Comparison of ENCODE assay signal across 34 cellular contexts in genomic region chr1:63054184-63054583, GRCh38.
"Had no signal": no experiment of that assay in that cellular context is flagged by ENCODE, and none has a peak within 500 bp of the region (broad histone marks: within the 10 kb centered on the region; RNA-seq: fewer than 3 reads in every experiment).

No MANE protein-coding gene starts in this region.

- ATAC-seq: activated CD8-positive, alpha-beta T cell treated with anti-CD3 and anti-CD28 coated beads for 36 hours; activated naive CD8-positive, alpha-beta T cell treated with anti-CD3 and anti-CD28 coated beads, Interleukin-2, amount 50 U/mL, for 24 hours had no signal

- FAIRE-seq: bronchial epithelial cell had no signal

- H3K27me3 ChIP-seq: ascending aorta, cardiac muscle cell had no signal

- H3K4me3 Mint-ChIP-seq: activated B cell treated with CpG ODN at 0.5 μM for 24 hours; activated CD4-positive, alpha-beta memory T cell treated with anti-CD3 and anti-CD28 coated beads for 36 hours; activated CD4-positive, alpha-beta T cell treated with anti-CD3 and anti-CD28 coated beads, Interleukin-2, amount 10 ng/mL, durations not matched to agents 24 days and 14 days; activated CD8-positive, alpha-beta T cell treated with anti-CD3 and anti-CD28 coated beads for 36 hours; activated naive CD4-positive, alpha-beta T cell treated with anti-CD3 and anti-CD28 coated beads, Interleukin-2, amount 10 ng/mL, durations not matched to agents 7 days and 5 days; activated naive CD4-positive, alpha-beta T cell treated with anti-CD3 and anti-CD28 coated beads, Interleukin-2, amount 50 U/mL, for 24 hours; activated naive CD8-positive, alpha-beta T cell; activated naive CD8-positive, alpha-beta T cell treated with anti-CD3 and anti-CD28 coated beads, Interleukin-2, amount 10 ng/mL, durations not matched to agents 7 days and 5 days; activated naive CD8-positive, alpha-beta T cell treated with anti-CD3 and anti-CD28 coated beads, Interleukin-2, amount 50 U/mL, for 24 hours; activated T-cell treated with anti-CD3 and anti-CD28 coated beads, Interleukin-2, amount 50 U/mL, for 24 hours; brain; central memory CD8-positive, alpha-beta T cell; T-helper 1 cell treated with Interleukin-12 subunit alpha and Interleukin-12 subunit beta and Interleukin-4 antibody, amounts not matched to agents 30 μg/mL and 1 μg/mL, for 36 hours; T-helper 2 cell treated with Interferon-gamma antibody and Interleukin-4, amounts not matched to agents 5 μg/mL and 100 μg/mL, for 36 hours had no signal

- H3K27me3 Mint-ChIP-seq: activated naive CD4-positive, alpha-beta T cell treated with anti-CD3 and anti-CD28 coated beads, Interleukin-2, amount 50 U/mL, for 24 hours had no signal

- H3K4me1 ChIP-seq: ascending aorta had no signal

- H3K36me3 Mint-ChIP-seq: activated CD4-positive, alpha-beta memory T cell treated with anti-CD3 and anti-CD28 coated beads for 36 hours; activated naive CD4-positive, alpha-beta T cell treated with anti-CD3 and anti-CD28 coated beads, Interleukin-2, amount 10 ng/mL, durations not matched to agents 7 days and 5 days; activated naive CD4-positive, alpha-beta T cell treated with anti-CD3 and anti-CD28 coated beads, Interleukin-2, amount 50 U/mL, for 24 hours; activated naive CD8-positive, alpha-beta T cell; activated naive CD8-positive, alpha-beta T cell treated with anti-CD3 and anti-CD28 coated beads, Interleukin-2, amount 10 ng/mL, durations not matched to agents 7 days and 5 days; brain had no signal

- H3K4me3 ChIP-seq: ascending aorta, cardiac muscle cell had no signal

- H3K27ac ChIP-seq: ascending aorta, cardiac muscle cell, VCaP had no signal

- DNase-seq: activated B cell treated with CpG ODN at 0.5 μM for 24 hours; activated CD4-positive, alpha-beta memory T cell treated with anti-CD3 and anti-CD28 coated beads for 36 hours; activated CD4-positive, alpha-beta T cell treated with anti-CD3 and anti-CD28 coated beads for 4 hours; activated CD4-positive, alpha-beta T cell treated with anti-CD3 and anti-CD28 coated beads, Interleukin-2, amount 10 ng/mL, durations not matched to agents 24 days and 14 days; activated CD4-positive, alpha-beta T cell treated with anti-CD3 and anti-CD28 coated beads, Interleukin-2, amount 50 U/mL, for 1 hour; activated CD4-positive, alpha-beta T cell treated with anti-CD3 and anti-CD28 coated beads, Interleukin-2, amount 50 U/mL, for 4 hours; activated CD4-positive, CD25-positive, alpha-beta regulatory T cell treated with anti-CD3 and anti-CD28 coated beads, Interleukin-2, amount 50 U/mL, for 72 hours; activated CD8-positive, alpha-beta memory T cell treated with anti-CD3 and anti-CD28 coated beads, Interleukin-2, amount 50 U/mL, for 48 hours; activated CD8-positive, alpha-beta T cell treated with anti-CD3 and anti-CD28 coated beads for 36 hours; activated effector memory CD4-positive, alpha-beta T cell treated with Interleukin-2 at 50 U/mL for 16 hours; activated gamma-delta T cell; activated naive CD4-positive, alpha-beta T cell treated with anti-CD3 and anti-CD28 coated beads, Interleukin-2, amount 10 ng/mL, durations not matched to agents 7 days and 5 days; activated naive CD4-positive, alpha-beta T cell treated with Interleukin-2 at 50 U/mL for 16 hours; activated naive CD8-positive, alpha-beta T cell treated with anti-CD3 and anti-CD28 coated beads, Interleukin-2, amount 10 ng/mL, durations not matched to agents 7 days and 5 days; activated naive CD8-positive, alpha-beta T cell treated with anti-CD3 and anti-CD28 coated beads, Interleukin-2, amount 50 U/mL, for 24 hours; activated T-cell treated with anti-CD3 and anti-CD28 coated beads, Interleukin-2, amount 50 U/mL, for 24 hours; activated T-cell treated with anti-CD3 and anti-CD28 coated beads, Interleukin-2, amount 50 U/mL, for 48 hours; amygdala; anterior cingulate cortex; caudate nucleus; cerebellar nuclear complex; T-helper 2 cell; T-helper 9 cell had no signal

- H3K4me1 Mint-ChIP-seq: activated B cell treated with CpG ODN at 0.5 μM for 24 hours; activated CD4-positive, alpha-beta T cell treated with anti-CD3 and anti-CD28 coated beads, Interleukin-2, amount 10 ng/mL, durations not matched to agents 24 days and 14 days; activated naive CD4-positive, alpha-beta T cell treated with anti-CD3 and anti-CD28 coated beads, Interleukin-2, amount 10 ng/mL, durations not matched to agents 7 days and 5 days; activated naive CD4-positive, alpha-beta T cell treated with anti-CD3 and anti-CD28 coated beads, Interleukin-2, amount 50 U/mL, for 24 hours; activated naive CD8-positive, alpha-beta T cell treated with anti-CD3 and anti-CD28 coated beads, Interleukin-2, amount 50 U/mL, for 24 hours; brain; central memory CD8-positive, alpha-beta T cell had no signal

- H3K36me3 ChIP-seq: ascending aorta, cardiac muscle cell had no signal

- H3K9me3 Mint-ChIP-seq: activated B cell treated with CpG ODN at 0.5 μM for 24 hours; activated CD4-positive, alpha-beta memory T cell treated with anti-CD3 and anti-CD28 coated beads for 36 hours; activated CD4-positive, alpha-beta T cell treated with anti-CD3 and anti-CD28 coated beads, Interleukin-2, amount 10 ng/mL, durations not matched to agents 24 days and 14 days; activated CD8-positive, alpha-beta T cell treated with anti-CD3 and anti-CD28 coated beads for 36 hours; activated naive CD4-positive, alpha-beta T cell treated with anti-CD3 and anti-CD28 coated beads, Interleukin-2, amount 10 ng/mL, durations not matched to agents 7 days and 5 days; activated naive CD4-positive, alpha-beta T cell treated with anti-CD3 and anti-CD28 coated beads, Interleukin-2, amount 50 U/mL, for 24 hours; activated naive CD8-positive, alpha-beta T cell treated with anti-CD3 and anti-CD28 coated beads, Interleukin-2, amount 10 ng/mL, durations not matched to agents 7 days and 5 days; activated naive CD8-positive, alpha-beta T cell treated with anti-CD3 and anti-CD28 coated beads, Interleukin-2, amount 50 U/mL, for 24 hours; activated T-cell treated with anti-CD3 and anti-CD28 coated beads, Interleukin-2, amount 50 U/mL, for 24 hours; activated T-helper 2 cell treated with anti-CD3 and anti-CD28 coated beads, Interferon-gamma antibody, Interleukin-2, Interleukin-4, amounts not matched to agents 10 μg/mL and 5 μg/mL and 100 μg/mL, durations not matched to agents 14 hours and 24 hours and 36 hours; brain; central memory CD8-positive, alpha-beta T cell; T-helper 1 cell treated with Interleukin-12 subunit alpha and Interleukin-12 subunit beta and Interleukin-4 antibody, amounts not matched to agents 30 μg/mL and 1 μg/mL, for 36 hours; T-helper 2 cell treated with Interferon-gamma antibody and Interleukin-4, amounts not matched to agents 5 μg/mL and 100 μg/mL, for 36 hours had no signal

- H3K9me3 ChIP-seq: ascending aorta had no signal

- H3K27ac Mint-ChIP-seq: activated B cell treated with CpG ODN at 0.5 μM for 24 hours; activated CD4-positive, alpha-beta memory T cell treated with anti-CD3 and anti-CD28 coated beads for 36 hours; activated CD4-positive, alpha-beta T cell treated with anti-CD3 and anti-CD28 coated beads, Interleukin-2, amount 10 ng/mL, durations not matched to agents 24 days and 14 days; activated CD8-positive, alpha-beta T cell treated with anti-CD3 and anti-CD28 coated beads for 36 hours; activated naive CD4-positive, alpha-beta T cell treated with anti-CD3 and anti-CD28 coated beads, Interleukin-2, amount 10 ng/mL, durations not matched to agents 7 days and 5 days; activated naive CD4-positive, alpha-beta T cell treated with anti-CD3 and anti-CD28 coated beads, Interleukin-2, amount 50 U/mL, for 24 hours; activated naive CD8-positive, alpha-beta T cell; activated naive CD8-positive, alpha-beta T cell treated with anti-CD3 and anti-CD28 coated beads, Interleukin-2, amount 10 ng/mL, durations not matched to agents 7 days and 5 days; activated naive CD8-positive, alpha-beta T cell treated with anti-CD3 and anti-CD28 coated beads, Interleukin-2, amount 50 U/mL, for 24 hours; activated T-cell treated with anti-CD3 and anti-CD28 coated beads, Interleukin-2, amount 50 U/mL, for 24 hours; activated T-helper 2 cell treated with anti-CD3 and anti-CD28 coated beads, Interferon-gamma antibody, Interleukin-2, Interleukin-4, amounts not matched to agents 10 μg/mL and 5 μg/mL and 100 μg/mL, durations not matched to agents 14 hours and 24 hours and 36 hours; brain; T-helper 1 cell treated with Interleukin-12 subunit alpha and Interleukin-12 subunit beta and Interleukin-4 antibody, amounts not matched to agents 30 μg/mL and 1 μg/mL, for 36 hours; T-helper 2 cell treated with Interferon-gamma antibody and Interleukin-4, amounts not matched to agents 5 μg/mL and 100 μg/mL, for 36 hours had no signal
